Comparison of ENCODE assay signal across 1 cellular context in the genomic region with DNA sequence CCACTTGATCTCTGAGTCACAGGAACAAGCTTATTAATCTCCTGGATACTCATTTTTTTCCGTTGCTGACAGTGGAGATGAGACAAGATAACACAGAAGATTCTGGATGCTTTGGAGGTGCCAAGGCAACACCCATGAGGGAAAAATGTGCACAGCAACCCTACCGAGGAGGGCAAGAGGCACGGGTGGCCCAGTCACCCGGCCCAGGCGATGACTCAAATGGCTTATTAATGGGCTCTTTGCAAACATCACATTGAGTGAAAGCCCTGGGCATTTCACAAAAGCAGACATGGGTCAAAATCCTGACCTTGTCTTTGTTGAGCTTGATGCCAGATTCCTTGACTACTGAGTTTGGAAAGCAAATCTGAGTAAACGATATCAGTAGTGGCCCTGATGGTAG.
TF ChIP-seq lines count a peak whose summit lies in the region.

No MANE protein-coding gene starts in this region.

TF ChIP-seq in endothelial cell of umbilical vein, 7 proteins besides CTCF, POLR2A, EP300 and RAD21 (continued from another document):
- TF ChIP-seq, protein P1, sequence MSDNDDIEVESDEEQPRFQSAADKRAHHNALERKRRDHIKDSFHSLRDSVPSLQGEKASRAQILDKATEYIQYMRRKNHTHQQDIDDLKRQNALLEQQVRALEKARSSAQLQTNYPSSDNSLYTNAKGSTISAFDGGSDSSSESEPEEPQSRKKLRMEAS (IDR thresholded peaks at IDR 0.05; ENCODE audit: insufficient read depth, insufficient read length) = no peak
- TF ChIP-seq FOS (IDR thresholded peaks at IDR 0.05; ENCODE audit: borderline replicate concordance, insufficient read depth, low read length) (peak; percentile 35), GATA2 (IDR thresholded peaks at IDR 0.05; ENCODE audit: insufficient read depth, insufficient read length, low read depth, low read length) (peak; percentile 68)
